Comparison of ENCODE assay signal across 1 cellular context in genomic region chr1:179151908-179152682, GRCh38.
TF ChIP-seq lines count a peak whose summit lies in the region.

No MANE protein-coding gene starts in this region.

TF ChIP-seq in HepG2, 621 proteins besides CTCF, POLR2A, EP300 and RAD21 (continued from another document and continues in another):
- TF ChIP-seq ZBTB40 (IDR thresholded peaks at IDR 0.05): no peak
- no peak; the same call in 1 of the 2 replicates for TF ChIP-seq ZBTB40 (CRISPR knock-in tag; IDR thresholded peaks at IDR 0.05)
- 0 out of 2 replicates have a peak, but pooled peaks have one; percentile 37 for TF ChIP-seq KLF9 (CRISPR knock-in tag; IDR thresholded peaks at IDR 0.05; ENCODE audit: low read depth)
- TF ChIP-seq HNRNPUL1 (IDR thresholded peaks at IDR 0.05; ENCODE audit: low read depth, low read length): peak; percentile 96
- TF ChIP-seq CHD2 (IDR thresholded peaks at IDR 0.05; ENCODE audit: low read depth, low read length): no peak
- peak; percentile 75 for TF ChIP-seq ZMYM4 (CRISPR knock-in tag; IDR thresholded peaks at IDR 0.05)
- TF ChIP-seq, protein P1, sequence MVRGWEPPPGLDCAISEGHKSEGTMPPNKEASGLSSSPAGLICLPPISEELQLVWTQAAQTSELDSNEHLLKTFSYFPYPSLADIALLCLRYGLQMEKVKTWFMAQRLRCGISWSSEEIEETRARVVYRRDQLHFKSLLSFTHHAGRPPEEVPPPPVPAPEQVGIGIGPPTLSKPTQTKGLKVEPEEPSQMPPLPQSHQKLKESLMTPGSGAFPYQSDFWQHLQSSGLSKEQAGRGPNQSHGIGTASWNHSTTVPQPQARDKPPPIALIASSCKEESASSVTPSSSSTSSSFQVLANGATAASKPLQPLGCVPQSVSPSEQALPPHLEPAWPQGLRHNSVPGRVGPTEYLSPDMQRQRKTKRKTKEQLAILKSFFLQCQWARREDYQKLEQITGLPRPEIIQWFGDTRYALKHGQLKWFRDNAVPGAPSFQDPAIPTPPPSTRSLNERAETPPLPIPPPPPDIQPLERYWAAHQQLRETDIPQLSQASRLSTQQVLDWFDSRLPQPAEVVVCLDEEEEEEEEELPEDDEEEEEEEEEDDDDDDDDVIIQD (CRISPR knock-in tag; IDR thresholded peaks at IDR 0.05; ENCODE audit: low read depth): peak; percentile 89
- TF ChIP-seq KMT2B (CRISPR knock-in tag; IDR thresholded peaks at IDR 0.05): 0 out of 2 replicates have a peak, but pooled peaks have one; percentile 21
- TF ChIP-seq SOX13 (IDR thresholded peaks at IDR 0.05): no peak
- TF ChIP-seq SOX13 (CRISPR knock-in tag; conservative IDR thresholded peaks at IDR 0.05 in 1 of 2, IDR thresholded peaks at IDR 0.05 in 1 of 2): peak in 1 of 2 experiments; percentile 91; a peak in 2 of 4 replicates
- TF ChIP-seq ZNF12 (CRISPR knock-in tag; IDR thresholded peaks at IDR 0.05): peak; percentile 28; the same call in 1 of the 2 replicates
- TF ChIP-seq BCLAF1 (IDR thresholded peaks at IDR 0.05): no peak
- peak; percentile 57; the same call in 1 of the 2 replicates for TF ChIP-seq EHMT2 (IDR thresholded peaks at IDR 0.05; ENCODE audit: borderline replicate concordance, low read depth, low read length)
- no peak for TF ChIP-seq PRMT3 (CRISPR knock-in tag; IDR thresholded peaks at IDR 0.05; ENCODE audit: borderline replicate concordance, low read depth)
- TF ChIP-seq, protein P2, sequence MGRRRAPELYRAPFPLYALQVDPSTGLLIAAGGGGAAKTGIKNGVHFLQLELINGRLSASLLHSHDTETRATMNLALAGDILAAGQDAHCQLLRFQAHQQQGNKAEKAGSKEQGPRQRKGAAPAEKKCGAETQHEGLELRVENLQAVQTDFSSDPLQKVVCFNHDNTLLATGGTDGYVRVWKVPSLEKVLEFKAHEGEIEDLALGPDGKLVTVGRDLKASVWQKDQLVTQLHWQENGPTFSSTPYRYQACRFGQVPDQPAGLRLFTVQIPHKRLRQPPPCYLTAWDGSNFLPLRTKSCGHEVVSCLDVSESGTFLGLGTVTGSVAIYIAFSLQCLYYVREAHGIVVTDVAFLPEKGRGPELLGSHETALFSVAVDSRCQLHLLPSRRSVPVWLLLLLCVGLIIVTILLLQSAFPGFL (CRISPR knock-in tag; IDR thresholded peaks at IDR 0.05): no peak
- TF ChIP-seq ARNT2 (CRISPR knock-in tag; IDR thresholded peaks at IDR 0.05; ENCODE audit: low read depth): 0 out of 2 replicates have a peak, but pooled peaks have one; percentile 29
- TF ChIP-seq ARID2 (CRISPR knock-in tag; IDR thresholded peaks at IDR 0.05; ENCODE audit: borderline replicate concordance): no peak
- peak; percentile 64 for TF ChIP-seq HNF4G (IDR thresholded peaks at IDR 0.05; ENCODE audit: borderline replicate concordance, low read depth, low read length)
- no peak for TF ChIP-seq HNF4G (CRISPR knock-in tag; IDR thresholded peaks at IDR 0.05; ENCODE audit: borderline replicate concordance, low read depth)
- no peak for TF ChIP-seq CREB1 (IDR thresholded peaks at IDR 0.05)
- peak; percentile 67 for TF ChIP-seq CREB1 (CRISPR knock-in tag; IDR thresholded peaks at IDR 0.05)
- no peak for TF ChIP-seq BRF2 (CRISPR knock-in tag; IDR thresholded peaks at IDR 0.05)
- peak; percentile 91 for TF ChIP-seq FOXP4 (CRISPR knock-in tag; IDR thresholded peaks at IDR 0.05)
- TF ChIP-seq THAP9 (CRISPR knock-in tag; IDR thresholded peaks at IDR 0.05; ENCODE audit: borderline replicate concordance): no peak
- TF ChIP-seq, protein P3, sequence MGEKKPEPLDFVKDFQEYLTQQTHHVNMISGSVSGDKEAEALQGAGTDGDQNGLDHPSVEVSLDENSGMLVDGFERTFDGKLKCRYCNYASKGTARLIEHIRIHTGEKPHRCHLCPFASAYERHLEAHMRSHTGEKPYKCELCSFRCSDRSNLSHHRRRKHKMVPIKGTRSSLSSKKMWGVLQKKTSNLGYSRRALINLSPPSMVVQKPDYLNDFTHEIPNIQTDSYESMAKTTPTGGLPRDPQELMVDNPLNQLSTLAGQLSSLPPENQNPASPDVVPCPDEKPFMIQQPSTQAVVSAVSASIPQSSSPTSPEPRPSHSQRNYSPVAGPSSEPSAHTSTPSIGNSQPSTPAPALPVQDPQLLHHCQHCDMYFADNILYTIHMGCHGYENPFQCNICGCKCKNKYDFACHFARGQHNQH (CRISPR knock-in tag; IDR thresholded peaks at IDR 0.05): peak; percentile 85; the same call in 1 of the 2 replicates
- TF ChIP-seq GATA4 (IDR thresholded peaks at IDR 0.05; ENCODE audit: borderline replicate concordance, low read depth): peak; percentile 38; the same call in 1 of the 2 replicates
